ENCODE assay signal across 8 cellular contexts in genomic region chr2:29012211-29012681, GRCh38. TPM values are rescaled to one million over a fixed set of nuclear protein-coding genes. Genes with fewer than 3 reads are reported as not detected.
DNase-seq lines count a peak whose midpoint lies in the region; ATAC-seq, FAIRE-seq and TF ChIP-seq lines count a peak whose summit lies in the region.

No MANE protein-coding gene starts in this region.

- no peak overlapping the region for H3K4me2 ChIP-seq in IMR-90 (ENCODE audit: low read depth, low read length)

- TF ChIP-seq CTCF in IMR-90 (conservative IDR thresholded peaks at IDR 0.05; ENCODE audit: low read depth, low read length): no peak
- TF ChIP-seq CTCF in heart right ventricle (IDR thresholded peaks at IDR 0.05): no peak
- no peak for TF ChIP-seq CTCF in spleen (IDR thresholded peaks at IDR 0.05 in 8 of 11, conservative IDR thresholded peaks at IDR 0.05 in 3 of 11)
- no peak for TF ChIP-seq CTCF in A673 (conservative IDR thresholded peaks at IDR 0.05; ENCODE audit: low read depth, low read length)
- no peak for TF ChIP-seq CTCF in omental fat pad (IDR thresholded peaks at IDR 0.05)

- intact Hi-C loops in IMR-90 (cut with micrococcal nuclease): no loop called here
- intact Hi-C loops in heart right ventricle (cut with DNase I): loop anchor here in 5 of 10 donors (1.0 to 10.0 kb wide), 6 partner anchors 31 to 105 kb away; partner anchors contain the start of genes CLIP4 (in 1 of the 5) and TOGARAM2 (in 1 of the 5)
- intact Hi-C loops in spleen (cut with DNase I; ENCODE audit: low total_unique reads): no loop called here
- intact Hi-C loops in A673 (cut with micrococcal nuclease; ENCODE audit: unreplicated experiment): no loop called here

- TF ChIP-seq RAD21 in IMR-90 (IDR thresholded peaks at IDR 0.05; ENCODE audit: low read length): no peak

- H3K4me3 ChIP-seq in IMR-90 (ENCODE audit: insufficient read depth, low read depth, low read length) (no peak overlapping the region), heart right ventricle (peak overlapping the region in 4 of 10 donors; percentile 1 to 24 (median 4)), spleen (peak overlapping the region in 1 of 8 donors; percentile 47), A673 (ENCODE audit: low read depth, low read length, poor library complexity, severe bottlenecking) (no peak overlapping the region)

- peak; percentile 16; the same call in 1 of the 2 replicates for ATAC-seq in IMR-90 (ENCODE audit: low read depth)
- ATAC-seq in heart right ventricle: peak; percentile 30 to 73 (median 59)
- no peak for ATAC-seq in omental fat pad (ENCODE audit: low FRiP score)

- H2BK5ac ChIP-seq in IMR-90 (ENCODE audit: low read depth, low read length, poor library complexity, severe bottlenecking): no peak overlapping the region

- H3K9me3 ChIP-seq in IMR-90 (ENCODE audit: control insufficient read depth, insufficient read depth, low read length) (no peaks in the 10 kb centered on the region), heart right ventricle (no peaks in the 10 kb centered on the region), spleen (no peaks in the 10 kb centered on the region), A673 (ENCODE audit: low read depth, low read length, poor library complexity, severe bottlenecking) (no peaks in the 10 kb centered on the region)

- H3K79me1 ChIP-seq in IMR-90 (ENCODE audit: low read depth in 1 of 2, low read length in 2 of 2): no peaks in the 10 kb centered on the region

- POLR2A ChIA-PET in IMR-90 (lab: Charles Lee; ENCODE audit: unreplicated experiment): no interaction called here
- POLR2A ChIA-PET in activated CD4-positive, alpha-beta memory T cell treated with anti-CD3 and anti-CD28 coated beads, Interleukin-2, amount 10 ng/mL, durations not matched to agents 7 days and 5 days (lab: Charles Lee): interaction anchor here (1.3 to 7.3 kb wide), 10 partner anchors 11 to 142 kb away, joined by 3 to 87 read pairs (median 10); partner anchors contain the start of gene TRMT61B
- POLR2A ChIA-PET in A673 (lab: Charles Lee; ENCODE audit: low non-redundant PET): no interaction called here

- peaks cover 84% of the 10 kb centered on the region for H3K4me1 Mint-ChIP-seq in activated CD4-positive, alpha-beta memory T cell treated with anti-CD3 and anti-CD28 coated beads, Interleukin-2, amount 10 ng/mL, durations not matched to agents 7 days and 5 days

- H3K4me1 ChIP-seq in IMR-90 (ENCODE audit: control insufficient read depth, insufficient read depth, low read length) (peaks cover 18% of the 10 kb centered on the region), heart right ventricle (peaks cover 22 to 77% (median 68%) of the 10 kb centered on the region in 9 donors), spleen (peaks cover 40 to 86% (median 74%) of the 10 kb centered on the region in 6 donors), A673 (ENCODE audit: insufficient read depth, low read length, poor library complexity, severe bottlenecking) (peaks cover 16% of the 10 kb centered on the region)

- H2BK20ac ChIP-seq in IMR-90 (ENCODE audit: low read depth, low read length): no peak overlapping the region

- no peak overlapping the region for H4K8ac ChIP-seq in IMR-90 (ENCODE audit: low read depth in 2 of 2, low read length in 2 of 2)

- peaks cover 4% of the 10 kb centered on the region; the same call in 1 of the 2 replicates for H3K27me3 ChIP-seq in IMR-90 (ENCODE audit: control insufficient read depth, insufficient read depth, low read length)
- no peaks in the 10 kb centered on the region for H3K27me3 ChIP-seq in heart right ventricle
- peaks cover 0 to 29% (median 0%) of the 10 kb centered on the region in 7 donors for H3K27me3 ChIP-seq in spleen (replicated peaks in 1 of 7)
- no peaks in the 10 kb centered on the region for H3K27me3 ChIP-seq in A673 (replicated peaks; ENCODE audit: insufficient read depth, low read depth, low read length, poor library complexity)

- no peak overlapping the region for H2BK120ac ChIP-seq in IMR-90 (ENCODE audit: low read depth, low read length)

- no peak overlapping the region for H2AK5ac ChIP-seq in IMR-90 (ENCODE audit: low read depth, low read length)

- no peak overlapping the region; the same call in 1 of the 2 replicates for H4K5ac ChIP-seq in IMR-90 (ENCODE audit: low read depth, low read length)

- no peak overlapping the region for H3K27ac ChIP-seq in IMR-90 (ENCODE audit: insufficient read depth, low read length)
- H3K27ac ChIP-seq in heart right ventricle: peak overlapping the region; percentile 72 to 95 (median 89)
- H3K27ac ChIP-seq in spleen: peak overlapping the region; percentile 11 to 94 (median 83)
- H3K27ac ChIP-seq in A673 (ENCODE audit: low read depth, low read length, poor library complexity, severe bottlenecking): no peak overlapping the region

- peaks cover 9% of the 10 kb centered on the region for H3K9me1 ChIP-seq in IMR-90 (ENCODE audit: insufficient read depth, low read length)

- peak overlapping the region; percentile 68 for H3K4me3 Mint-ChIP-seq in activated CD4-positive, alpha-beta memory T cell treated with anti-CD3 and anti-CD28 coated beads, Interleukin-2, amount 10 ng/mL, durations not matched to agents 7 days and 5 days

- no peaks in the 10 kb centered on the region; the same call in 1 of the 2 replicates for H4K20me1 ChIP-seq in IMR-90 (ENCODE audit: insufficient read depth, low read length)

- no peaks in the 10 kb centered on the region for H3K36me3 ChIP-seq in IMR-90 (ENCODE audit: control insufficient read depth, insufficient read depth, low read length)
- H3K36me3 ChIP-seq in heart right ventricle: no peaks in the 10 kb centered on the region
- H3K36me3 ChIP-seq in spleen: no peaks in the 10 kb centered on the region
- H3K36me3 ChIP-seq in A673 (ENCODE audit: insufficient read depth, low read length, poor library complexity, severe bottlenecking): no peaks in the 10 kb centered on the region

- no peak for DNase-seq in IMR-90
- DNase-seq in activated CD4-positive, alpha-beta memory T cell treated with anti-CD3 and anti-CD28 coated beads, Interleukin-2, amount 10 ng/mL, durations not matched to agents 7 days and 5 days: peak; percentile 70
- DNase-seq in heart right ventricle: peak; percentile 80 to 83
- DNase-seq in spleen: peak; percentile 87
- DNase-seq in HTR-8/SVneo (ENCODE audit: insufficient read length, low spot score): no peak
- DNase-seq in A673 (ENCODE audit: low spot score): no peak
- DNase-seq in mucosa of gallbladder (ENCODE audit: low spot score): no peak
- no peak for DNase-seq in omental fat pad (ENCODE audit: low spot score)

- CTCF ChIA-PET in IMR-90 (lab: Yijun Ruan, JAX): no interaction called here
- CTCF ChIA-PET in activated CD4-positive, alpha-beta memory T cell treated with anti-CD3 and anti-CD28 coated beads, Interleukin-2, amount 10 ng/mL, durations not matched to agents 7 days and 5 days (lab: Charles Lee): interaction anchor here (0.7 to 2.9 kb wide), 7 partner anchors 10 to 446 kb away, joined by 3 to 15 read pairs (median 4); no protein-coding TSS in a partner anchor
- CTCF ChIA-PET in A673 (lab: Charles Lee): interaction anchor here (0.5 kb wide), 1 partner anchor 153 kb away, joined by 3 read pairs; no protein-coding TSS in a partner anchor

- no peaks in the 10 kb centered on the region for H3K9me3 Mint-ChIP-seq in activated CD4-positive, alpha-beta memory T cell treated with anti-CD3 and anti-CD28 coated beads, Interleukin-2, amount 10 ng/mL, durations not matched to agents 7 days and 5 days

- no peak overlapping the region for H3K9ac ChIP-seq in IMR-90 (ENCODE audit: low read depth, low read length)

- no peak overlapping the region for H3K56ac ChIP-seq in IMR-90 (ENCODE audit: extremely low read depth, insufficient read depth, low read length)

- no peak overlapping the region for H2AK9ac ChIP-seq in IMR-90 (replicated peaks; ENCODE audit: low read depth, low read length, poor library complexity)

- peak overlapping the region; percentile 98 for H3K27ac Mint-ChIP-seq in activated CD4-positive, alpha-beta memory T cell treated with anti-CD3 and anti-CD28 coated beads, Interleukin-2, amount 10 ng/mL, durations not matched to agents 7 days and 5 days

- H3K4ac ChIP-seq in IMR-90 (ENCODE audit: low read depth, low read length): no peak overlapping the region

- H4K91ac ChIP-seq in IMR-90 (ENCODE audit: insufficient read depth, low read depth, low read length): no peak overlapping the region

- H3K23ac ChIP-seq in IMR-90 (ENCODE audit: low read depth, low read length): no peak overlapping the region

- WGBS in IMR-90 (ENCODE audit: extremely low coverage in 2 of 2, insufficient read length in 1 of 2), 2 experiments: no CpG with 5 or more reads among the region's 9 CpGs
- WGBS in heart right ventricle, 2 donors: 17 to 27% methylated on average over 9 of the region's 9 CpGs
- WGBS in spleen, 5 donors: 20 to 36% (median 27%) methylated on average over 6 to 9 of the region's 9 CpGs

- H3K36me3 Mint-ChIP-seq in activated CD4-positive, alpha-beta memory T cell treated with anti-CD3 and anti-CD28 coated beads, Interleukin-2, amount 10 ng/mL, durations not matched to agents 7 days and 5 days (ENCODE audit: low read depth): peaks cover 5% of the 10 kb centered on the region

- no peak overlapping the region for H2BK15ac ChIP-seq in IMR-90 (ENCODE audit: low read depth, low read length)

- FAIRE-seq in HTR-8/SVneo (lab: Jason Lieb, UNC): no peak

- no peaks in the 10 kb centered on the region for H3K27me3 Mint-ChIP-seq in activated CD4-positive, alpha-beta memory T cell treated with anti-CD3 and anti-CD28 coated beads, Interleukin-2, amount 10 ng/mL, durations not matched to agents 7 days and 5 days

- dilution Hi-C loops in IMR-90 (cut with HindIII; ENCODE audit: low sequenced_read_pairs, unreplicated experiment): no loop called here

- BruUV-seq in IMR-90 (replicated peaks; lab: Mats Ljungman, UMichigan) (no TSS peak), A673 (replicated peaks; lab: Mats Ljungman, UMichigan) (no TSS peak)

- no peak for TF ChIP-seq POLR2A in IMR-90 (IDR thresholded peaks at IDR 0.05; ENCODE audit: low read depth, low read length)
- TF ChIP-seq POLR2A in spleen (IDR thresholded peaks at IDR 0.05): no peak

- no peak overlapping the region; the same call in 1 of the 2 replicates for H3K18ac ChIP-seq in IMR-90 (ENCODE audit: low read depth, low read length)

- H2AFZ ChIP-seq in IMR-90 (replicated peaks; ENCODE audit: low read length, poor library complexity): peak overlapping the region; percentile 58

- in situ Hi-C loops in IMR-90 (cut with MboI; ENCODE audit: low sequenced_read_pairs): no loop called here

- no peak overlapping the region for H3K14ac ChIP-seq in IMR-90 (replicated peaks; ENCODE audit: low read depth, low read length)

RNA-seq across cellular contexts. Expression of gene TOGARAM2, which starts 31.1 kb away (rescaled TPM):
- total RNA-seq in IMR-90 (2012; rRNA removed) (under 0.01 and 0.28 TPM in 2 replicates), heart right ventricle (10 to 100 TPM in 8 of 10 donors, 1 to 10 TPM in 2; 1.4 to 56.7 (median 14.6) TPM), spleen (10 to 100 TPM in 4 of 7 donors, 1 to 10 TPM in 3; 3.1 to 19.9 (median 11.7) TPM), A673 (2021) (0.31 and 0.75 TPM in 2 replicates), mucosa of gallbladder (3.5 TPM), omental fat pad (10 to 100 TPM in 1 of 4 donors, 1 to 10 TPM in 1, under 1 TPM in 2; 0.19 to 10.4 (median 0.96) TPM)
- polyA plus RNA-seq in IMR-90 (2012; rRNA removed) (0.32 and 0.38 TPM in 2 replicates), heart right ventricle (10 to 100 TPM in 1 of 2 donors, 1 to 10 TPM in 1; 6.0 to 68.3 TPM), spleen (1 to 10 TPM; 3.0 to 9.0 (median 7.4) TPM)
- polyA plus RNA-seq in IMR-90 (2012; cell fraction: cytosol; rRNA removed): 0.21 and 0.29 TPM in 2 replicates
- 2.2 and 2.7 TPM in 2 replicates for polyA plus RNA-seq in IMR-90 (2012; cell fraction: nucleus; rRNA removed; ENCODE audit: low replicate concordance)
- 10 to 100 TPM in 1 of 2 experiments, 1 to 10 TPM in 1; 8.9 to 10.3 TPM for total RNA-seq in activated CD4-positive, alpha-beta memory T cell treated with anti-CD3 and anti-CD28 coated beads, Interleukin-2, amount 10 ng/mL, durations not matched to agents 7 days and 5 days

Comparison
In these comparisons a context has a peak if more than half of its experiments do, and no peak if none do; other contexts are left out.
1. DNase-seq: peak in activated CD4-positive, alpha-beta memory T cell treated with anti-CD3 and anti-CD28 coated beads, Interleukin-2, amount 10 ng/mL, durations not matched to agents 7 days and 5 days (single experiment), heart right ventricle (2 of 2) and spleen (single experiment); none in IMR-90 (single experiment), HTR-8/SVneo (single experiment), A673 (single experiment), mucosa of gallbladder (single experiment) and omental fat pad (single experiment).
2. H3K27ac ChIP-seq: peak in heart right ventricle (10 of 10) and spleen (8 of 8); none in IMR-90 (single experiment) and A673 (single experiment).